ENCODE assay signal across 26 cellular contexts in the genomic region with DNA sequence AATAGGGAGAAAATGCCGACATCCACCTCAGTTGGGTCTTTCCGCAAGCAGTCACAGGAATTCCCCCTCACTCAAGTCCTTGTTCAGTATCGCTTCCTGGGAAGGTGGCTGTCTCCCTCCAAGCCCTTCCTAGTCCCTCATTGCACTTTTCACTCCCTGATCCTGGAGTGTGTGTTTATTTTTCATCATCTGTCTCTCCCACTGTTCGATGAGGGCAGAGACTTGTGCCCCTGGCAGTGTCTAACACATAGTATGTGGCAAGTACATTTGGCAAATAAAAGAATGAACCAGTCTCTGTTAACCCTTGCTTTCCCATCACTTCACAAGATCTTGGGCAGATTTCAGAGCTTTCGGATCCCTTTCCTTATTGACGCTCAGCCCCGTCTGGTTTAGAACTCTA. TPM values are rescaled to one million over a fixed set of nuclear protein-coding genes. Genes with fewer than 3 reads are reported as not detected.
A peak's percentile ranks its signal among the peaks of the same experiment; 100 is the strongest.
DNase-seq lines count a peak whose midpoint lies in the region; ATAC-seq, FAIRE-seq and TF ChIP-seq lines count a peak whose summit lies in the region.
"Had no signal": no experiment of that assay in that cellular context is flagged by ENCODE, and none has a peak within 500 bp of the region (broad histone marks: within the 10 kb centered on the region; RNA-seq: fewer than 3 reads in every experiment).

No MANE protein-coding gene starts in this region.

- H2BK20ac ChIP-seq in IMR-90 (ENCODE audit: low read depth, low read length), result no peak overlapping the region

- no peak for TF ChIP-seq POLR2A in IMR-90 (IDR thresholded peaks at IDR 0.05; ENCODE audit: low read depth, low read length)

- H3K27ac Mint-ChIP-seq in dendritic cell treated with granulocyte-macrophage colony-stimulating factor and Interleukin-4, amounts not matched to agents 40 ng/mL and 50 ng/mL, for 4 days, result peak overlapping the region; percentile 29
- H3K27ac Mint-ChIP-seq: CD4-positive, alpha-beta T cell; CD8-positive, alpha-beta memory T cell; GM23338; H9 had no signal

- H4K5ac ChIP-seq in IMR-90 (ENCODE audit: low read depth, low read length), result no peak overlapping the region

- no CpG with 5 or more reads among the region's 7 CpGs for WGBS in IMR-90 (ENCODE audit: extremely low coverage in 2 of 2, insufficient read length in 1 of 2), 2 experiments
- 45% methylated on average over 7 of the region's 7 CpGs for whole genome bisulfite sequencing in liver
- no CpG with 5 or more reads among the region's 7 CpGs for WGBS in neuronal stem cell (ENCODE audit: extremely low coverage in 2 of 2, insufficient read length in 2 of 2, insufficient replicate concordance in 1 of 2), 2 donors
- WGBS in hepatocyte (ENCODE audit: low lambda C conversion rate, missing lambda C conversion rate), result 70% methylated on average over 7 of the region's 7 CpGs
- 61 to 68% methylated on average over 7 of the region's 7 CpGs for WGBS in pancreas, 2 donors

- no peaks in the 10 kb centered on the region for H3K79me2 ChIP-seq in hepatocyte

- no peak overlapping the region for H2BK120ac ChIP-seq in IMR-90 (ENCODE audit: low read depth, low read length)
- H2BK120ac ChIP-seq in neuronal stem cell (ENCODE audit: low read depth, low read length), result no peak overlapping the region

- TF ChIP-seq CTCF in IMR-90 (conservative IDR thresholded peaks at IDR 0.05; ENCODE audit: low read depth, low read length) (no peak), liver (IDR thresholded peaks at IDR 0.05; ENCODE audit: low read depth, low read length, missing input control) (no peak), hepatocyte (IDR thresholded peaks at IDR 0.05; ENCODE audit: poor library complexity) (no peak), pancreas (IDR thresholded peaks at IDR 0.05) (no peak)

- no peaks in the 10 kb centered on the region for H3K79me1 ChIP-seq in IMR-90 (ENCODE audit: low read depth in 1 of 2, low read length in 2 of 2)
- no peaks in the 10 kb centered on the region for H3K79me1 ChIP-seq in neuronal stem cell (ENCODE audit: low read depth, low read length)

- H2AK5ac ChIP-seq in IMR-90 (ENCODE audit: low read depth, low read length), result no peak overlapping the region
- no peak overlapping the region for H2AK5ac ChIP-seq in neuronal stem cell (ENCODE audit: low read depth, low read length)

- no peaks in the 10 kb centered on the region for H3K9me3 ChIP-seq in IMR-90 (ENCODE audit: control insufficient read depth, insufficient read depth, low read length)
- no peaks in the 10 kb centered on the region for H3K9me3 ChIP-seq in liver (ENCODE audit: control insufficient read depth in 4 of 4, low read length in 3 of 4)
- H3K9me3 ChIP-seq in neuronal stem cell (replicated peaks in 1 of 2; ENCODE audit: control insufficient read depth in 2 of 2, insufficient read depth in 1 of 2, low read depth in 1 of 2, low read length in 2 of 2), result no peaks in the 10 kb centered on the region
- H3K9me3 ChIP-seq in hepatocyte (ENCODE audit: low read depth), result no peaks in the 10 kb centered on the region
- no peaks in the 10 kb centered on the region for H3K9me3 ChIP-seq in pancreas
- H3K9me3 ChIP-seq: BE2C had no signal

- H3K9ac ChIP-seq in IMR-90 (ENCODE audit: low read depth, low read length) (no peak overlapping the region), liver (ENCODE audit: low read depth in 1 of 2, low read length in 2 of 2) (no peak overlapping the region), neuronal stem cell (ENCODE audit: low read depth, low read length, poor library complexity) (peak overlapping the region; percentile 39)
- H3K9ac ChIP-seq: BLaER1 treated with 17β-estradiol and CSF1 and Interleukin-3, amounts not matched to agents 10 nM and 100 nM had no signal

- in situ Hi-C loops in IMR-90 (cut with MboI; ENCODE audit: low sequenced_read_pairs), result no loop called here

- BruUV-seq in IMR-90 (replicated peaks; lab: Mats Ljungman, UMichigan), result no TSS peak

- H2AFZ ChIP-seq in IMR-90 (replicated peaks; ENCODE audit: low read length, poor library complexity) (peak overlapping the region; percentile 51), neuronal stem cell (ENCODE audit: low read length) (no peak overlapping the region), hepatocyte (no peak overlapping the region)
- H2AFZ ChIP-seq: GM23338 had no signal

- peaks cover 36% of the 10 kb centered on the region for H3K9me3 Mint-ChIP-seq in dendritic cell treated with granulocyte-macrophage colony-stimulating factor and Interleukin-4, amounts not matched to agents 40 ng/mL and 50 ng/mL, for 4 days

- H3K56ac ChIP-seq in IMR-90 (ENCODE audit: extremely low read depth, insufficient read depth, low read length), result no peak overlapping the region

- peaks cover 51% of the 10 kb centered on the region for H3K36me3 Mint-ChIP-seq in dendritic cell treated with granulocyte-macrophage colony-stimulating factor and Interleukin-4, amounts not matched to agents 40 ng/mL and 50 ng/mL, for 4 days (ENCODE audit: low read depth)

- H2BK5ac ChIP-seq in IMR-90 (ENCODE audit: low read depth, low read length, poor library complexity, severe bottlenecking) (no peak overlapping the region), neuronal stem cell (ENCODE audit: low read length) (no peak overlapping the region)

- no peak overlapping the region for H3K23ac ChIP-seq in IMR-90 (ENCODE audit: low read depth, low read length)
- H3K23ac ChIP-seq in neuronal stem cell (ENCODE audit: low read depth, low read length, poor library complexity), result no peak overlapping the region

- FAIRE-seq in pancreas (lab: Jason Lieb, UNC), result no peak
- FAIRE-seq: A549, D721Med, GM12878, GM19239 had no signal

- intact Hi-C loops in IMR-90 (cut with micrococcal nuclease) (no loop called here), pancreas (cut with DNase I) (no loop called here)
- intact Hi-C loops in dendritic cell treated with granulocyte-macrophage colony-stimulating factor and Interleukin-4, amounts not matched to agents 40 ng/mL and 50 ng/mL, for 4 days (cut with micrococcal nuclease), result no loop called here

- H4K20me1 ChIP-seq in IMR-90 (ENCODE audit: insufficient read depth, low read length), result no peaks in the 10 kb centered on the region
- no peaks in the 10 kb centered on the region for H4K20me1 ChIP-seq in hepatocyte (ENCODE audit: insufficient read depth, poor library complexity, severe bottlenecking)
- H4K20me1 ChIP-seq: BLaER1 treated with 17β-estradiol and CSF1 and Interleukin-3, amounts not matched to agents 10 nM and 100 nM had no signal

- H3K36me3 ChIP-seq in IMR-90 (ENCODE audit: control insufficient read depth, insufficient read depth, low read length) (no peaks in the 10 kb centered on the region), liver (ENCODE audit: control insufficient read depth in 4 of 4, insufficient read depth in 3 of 4, low read depth in 1 of 4, low read length in 3 of 4) (no peaks in the 10 kb centered on the region), neuronal stem cell (replicated peaks in 1 of 2; ENCODE audit: control insufficient read depth in 2 of 2, insufficient read depth in 2 of 2, low read length in 2 of 2) (no peaks in the 10 kb centered on the region), hepatocyte (replicated peaks; ENCODE audit: insufficient read depth, low read depth) (no peaks in the 10 kb centered on the region), pancreas (no peaks in the 10 kb centered on the region)
- H3K36me3 ChIP-seq: BE2C; BLaER1 treated with 17β-estradiol and CSF1 and Interleukin-3, amounts not matched to agents 10 nM and 100 nM had no signal

- H3K9me2 ChIP-seq in hepatocyte (replicated peaks; ENCODE audit: insufficient read depth), result no peaks in the 10 kb centered on the region

- H3K27ac ChIP-seq in IMR-90 (ENCODE audit: insufficient read depth, low read length) (no peak overlapping the region), liver (ENCODE audit: low read depth in 1 of 2, low read length in 2 of 2) (peak overlapping the region in 1 of 2 donors; percentile 36), neuronal stem cell (replicated peaks; ENCODE audit: low read length) (no peak overlapping the region), hepatocyte (no peak overlapping the region), pancreas (no peak overlapping the region)
- H3K27ac ChIP-seq: A549; BLaER1 treated with 17β-estradiol and CSF1 and Interleukin-3, amounts not matched to agents 10 nM and 100 nM had no signal

- DNase-seq in IMR-90 (no peak), neuronal stem cell (ENCODE audit: low spot score) (no peak), hepatocyte (ENCODE audit: low spot score) (no peak), pancreas (no peak), NCI-H524 treated with DMSO at 0.1 percent for 48 hours (lab: John Stamatoyannopoulos, UW) (no peak)
- DNase-seq: 8988T; ACHN; AML-193; BE2C; CD4-positive, alpha-beta T cell; CD8-positive, alpha-beta memory T cell; DMS 273 treated with DMSO at 0.1 percent for 48 hours; DMS79; EL; GDM1; H9 had no signal

- peaks cover 5% of the 10 kb centered on the region for H3K27me3 Mint-ChIP-seq in dendritic cell treated with granulocyte-macrophage colony-stimulating factor and Interleukin-4, amounts not matched to agents 40 ng/mL and 50 ng/mL, for 4 days

- H3K14ac ChIP-seq in IMR-90 (replicated peaks; ENCODE audit: low read depth, low read length) (no peak overlapping the region), neuronal stem cell (ENCODE audit: low read length) (no peak overlapping the region)

- no peak overlapping the region for H3K4me2 ChIP-seq in IMR-90 (ENCODE audit: low read depth, low read length)
- H3K4me2 ChIP-seq in neuronal stem cell (ENCODE audit: insufficient read depth, low read length, poor library complexity, severe bottlenecking), result no peak overlapping the region
- H3K4me2 ChIP-seq in hepatocyte, result no peak overlapping the region
- H3K4me2 ChIP-seq: A549; BLaER1 treated with 17β-estradiol and CSF1 and Interleukin-3, amounts not matched to agents 10 nM and 100 nM; GM23338 had no signal

- peaks cover 12% of the 10 kb centered on the region for H3K4me1 Mint-ChIP-seq in dendritic cell treated with granulocyte-macrophage colony-stimulating factor and Interleukin-4, amounts not matched to agents 40 ng/mL and 50 ng/mL, for 4 days (ENCODE audit: low read depth)
- H3K4me1 Mint-ChIP-seq: CD8-positive, alpha-beta memory T cell; GM23338 had no signal

- H2BK15ac ChIP-seq in IMR-90 (ENCODE audit: low read depth, low read length), result no peak overlapping the region
- H2BK15ac ChIP-seq in neuronal stem cell (ENCODE audit: low read length), result no peak overlapping the region

- POLR2A ChIA-PET in IMR-90 (lab: Charles Lee; ENCODE audit: unreplicated experiment), result interaction anchor here (0.6 kb wide), 1 partner anchor 58 kb away, joined by 3 read pairs; no protein-coding TSS in a partner anchor

- TF ChIP-seq RAD21 in IMR-90 (IDR thresholded peaks at IDR 0.05; ENCODE audit: low read length) (no peak), liver (IDR thresholded peaks at IDR 0.05) (peak in 1 of 2 donors; percentile 17)

- no peak overlapping the region for H2BK12ac ChIP-seq in neuronal stem cell (ENCODE audit: low read length)

- dilution Hi-C loops in IMR-90 (cut with HindIII; ENCODE audit: low sequenced_read_pairs, unreplicated experiment), result no loop called here

- ATAC-seq in IMR-90 (ENCODE audit: low read depth), result no peak
- ATAC-seq in pancreas, result no peak
- ATAC-seq: A549, GM12878, GM23338, HCT116 had no signal

- H2AK9ac ChIP-seq in IMR-90 (replicated peaks; ENCODE audit: low read depth, low read length, poor library complexity), result no peak overlapping the region

- no peaks in the 10 kb centered on the region for H3K4me1 ChIP-seq in IMR-90 (ENCODE audit: control insufficient read depth, insufficient read depth, low read length)
- H3K4me1 ChIP-seq in liver (ENCODE audit: control insufficient read depth in 4 of 4, insufficient read depth in 4 of 4, low read length in 3 of 4), result peaks cover 6 to 14% (median 11%) of the 10 kb centered on the region in 4 donors
- no peaks in the 10 kb centered on the region for H3K4me1 ChIP-seq in neuronal stem cell (ENCODE audit: control insufficient read depth in 2 of 2, insufficient read depth in 1 of 2, low read depth in 1 of 2, low read length in 2 of 2)
- no peaks in the 10 kb centered on the region for H3K4me1 ChIP-seq in hepatocyte (ENCODE audit: insufficient read depth)
- no peaks in the 10 kb centered on the region for H3K4me1 ChIP-seq in pancreas
- H3K4me1 ChIP-seq: A549; BE2C; BLaER1 treated with 17β-estradiol and CSF1 and Interleukin-3, amounts not matched to agents 10 nM and 100 nM had no signal

- no peak overlapping the region for H3K4ac ChIP-seq in IMR-90 (ENCODE audit: low read depth, low read length)
- H3K4ac ChIP-seq in neuronal stem cell (ENCODE audit: low read length), result no peak overlapping the region

- CTCF ChIA-PET in IMR-90 (lab: Yijun Ruan, JAX), result no interaction called here

- no peak overlapping the region for H4K8ac ChIP-seq in IMR-90 (ENCODE audit: low read depth in 2 of 2, low read length in 2 of 2)
- no peak overlapping the region for H4K8ac ChIP-seq in neuronal stem cell (ENCODE audit: low read depth, low read length)

- H3K18ac ChIP-seq in IMR-90 (ENCODE audit: low read depth, low read length) (no peak overlapping the region), neuronal stem cell (ENCODE audit: low read length) (no peak overlapping the region)

- H4K91ac ChIP-seq in IMR-90 (ENCODE audit: insufficient read depth, low read depth, low read length), result no peak overlapping the region
- no peak overlapping the region for H4K91ac ChIP-seq in neuronal stem cell (ENCODE audit: low read depth, low read length, poor library complexity)

- H3K4me3 ChIP-seq in IMR-90 (ENCODE audit: insufficient read depth, low read depth, low read length) (no peak overlapping the region), liver (ENCODE audit: low read depth in 1 of 3, low read length in 3 of 3) (no peak overlapping the region), neuronal stem cell (ENCODE audit: low read length in 2 of 2) (no peak overlapping the region), hepatocyte (no peak overlapping the region), pancreas (no peak overlapping the region)
- H3K4me3 ChIP-seq: A549; BLaER1 treated with 17β-estradiol and CSF1 and Interleukin-3, amounts not matched to agents 10 nM and 100 nM; GM12878; GM23338 had no signal

- H3K9me1 ChIP-seq in IMR-90 (ENCODE audit: insufficient read depth, low read length), result no peaks in the 10 kb centered on the region

- H3K27me3 ChIP-seq in IMR-90 (ENCODE audit: control insufficient read depth, insufficient read depth, low read length) (peaks cover 5% of the 10 kb centered on the region), liver (ENCODE audit: control insufficient read depth in 4 of 4, insufficient read depth in 4 of 4, low read length in 3 of 4) (no peaks in the 10 kb centered on the region), neuronal stem cell (ENCODE audit: control insufficient read depth in 3 of 3, insufficient read depth in 3 of 3, low read depth in 1 of 3, low read length in 3 of 3) (peaks cover 0 to 2% (median 0%) of the 10 kb centered on the region in 3 experiments), hepatocyte (no peaks in the 10 kb centered on the region), pancreas (no peaks in the 10 kb centered on the region)
- H3K27me3 ChIP-seq: BE2C; BLaER1 treated with 17β-estradiol and CSF1 and Interleukin-3, amounts not matched to agents 10 nM and 100 nM had no signal

- H3K4me3 Mint-ChIP-seq in dendritic cell treated with granulocyte-macrophage colony-stimulating factor and Interleukin-4, amounts not matched to agents 40 ng/mL and 50 ng/mL, for 4 days, result no peak overlapping the region
- H3K4me3 Mint-ChIP-seq: CD14-positive monocyte; CD4-positive, alpha-beta T cell; CD8-positive, alpha-beta memory T cell; GM23338; H9 had no signal

RNA-seq across cellular contexts. Expression of a gene that starts 24.0 kb away (rescaled TPM):
- total RNA-seq in IMR-90 (2012; rRNA removed), result 23.5 and 24.7 TPM in 2 replicates
- polyA plus RNA-seq in IMR-90 (2012; rRNA removed), result 4.3 and 5.3 TPM in 2 replicates
- polyA plus RNA-seq in IMR-90 (2012; cell fraction: cytosol; rRNA removed), result 1.9 and 2.2 TPM in 2 replicates
- polyA plus RNA-seq in IMR-90 (2012; cell fraction: nucleus; rRNA removed; ENCODE audit: low replicate concordance), result 1.4 and 10.5 TPM in 2 replicates
- total RNA-seq in liver, result 10 to 100 TPM; 12.8 to 13.5 TPM
- polyA plus RNA-seq in liver, result 10 to 100 TPM in 1 of 2 donors, 1 to 10 TPM in 1; 3.9 to 15.8 TPM
- 68.0 TPM for polyA plus RNA-seq in neuronal stem cell (2013, experiment 1 of 2)
- polyA plus RNA-seq in neuronal stem cell (2013, experiment 2 of 2), result 78.2 TPM
- 35.0 and 37.5 TPM in 2 replicates for total RNA-seq in hepatocyte
- 44.3 and 48.3 TPM in 2 replicates for polyA plus RNA-seq in hepatocyte
- total RNA-seq in pancreas, result 10 to 100 TPM; 13.8 to 28.3 (median 16.5) TPM
- 1 to 10 TPM; 3.1 to 5.5 TPM for polyA plus RNA-seq in pancreas
